1 cellular context compared by ENCODE assay signal in the genomic region with DNA sequence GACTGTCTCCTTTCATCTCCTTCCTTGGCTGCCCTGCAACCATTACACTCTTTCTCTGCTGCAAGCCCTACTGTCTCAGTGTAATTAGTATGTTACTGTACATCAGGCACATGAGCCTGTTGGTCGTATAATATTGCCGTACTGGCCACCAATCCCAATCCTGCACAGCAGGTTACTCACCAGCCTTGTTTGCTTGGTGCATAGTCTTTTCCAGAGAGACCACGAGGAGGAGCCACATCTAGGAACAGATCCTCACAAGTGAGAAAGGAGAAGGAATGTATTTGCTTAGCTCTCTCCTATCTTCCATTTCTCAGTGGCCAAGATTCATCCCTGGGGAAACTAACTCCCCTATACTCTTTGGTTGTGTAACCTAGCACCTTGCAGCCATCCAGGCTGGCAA.
TF ChIP-seq lines count a peak whose summit lies in the region.

No MANE protein-coding gene starts in this region.

TF ChIP-seq in GM23338, 12 proteins besides CTCF, POLR2A, EP300 and RAD21 (continued from another document):
- no peak for TF ChIP-seq ZNF462 (CRISPR knock-in tag; IDR thresholded peaks at IDR 0.05)
- no peak for TF ChIP-seq NANOG (IDR thresholded peaks at IDR 0.05; ENCODE audit: borderline replicate concordance)
- TF ChIP-seq REST (IDR thresholded peaks at IDR 0.05; ENCODE audit: unreplicated experiment) = no peak
- TF ChIP-seq STAT1 (IDR thresholded peaks at IDR 0.05; ENCODE audit: unreplicated experiment) = no peak
- no peak for TF ChIP-seq EZH2phosphoT487 (IDR thresholded peaks at IDR 0.05; ENCODE audit: unreplicated experiment)
- no peak for TF ChIP-seq ZNF331 (CRISPR knock-in tag; IDR thresholded peaks at IDR 0.05; ENCODE audit: low read depth)
- no peak for TF ChIP-seq EZH2 (IDR thresholded peaks at IDR 0.05; ENCODE audit: low read depth, unreplicated experiment)
- TF ChIP-seq POLR2AphosphoS5 (IDR thresholded peaks at IDR 0.05; ENCODE audit: low read depth) = no peak
